ENCODE assay signal across 8 cellular contexts in genomic region chr19:7928741-7929701, GRCh38. TPM values are rescaled to one million over a fixed set of nuclear protein-coding genes. Genes with fewer than 3 reads are reported as not detected.
DNase-seq lines count a peak whose midpoint lies in the region; FAIRE-seq lines count a peak whose summit lies in the region.

No MANE protein-coding gene starts in this region.

- H3K4me1 ChIP-seq in ACC112 (ENCODE audit: control insufficient read depth, insufficient read depth, low read length, unreplicated experiment): peaks cover 18% of the 10 kb centered on the region
- peaks cover 44% of the 10 kb centered on the region for H3K4me1 ChIP-seq in skeletal muscle satellite cell (ENCODE audit: control insufficient read depth, insufficient read depth, low read length)

- intact Hi-C loops in posterior vena cava (cut with DNase I): loop anchor here in 1 of 2 donors (5.0 kb wide), 1 partner anchor 328 kb away; no protein-coding TSS in a partner anchor

- no peaks in the 10 kb centered on the region for H3K36me3 ChIP-seq in ACC112 (ENCODE audit: insufficient read depth, low read length)
- H3K36me3 ChIP-seq in skeletal muscle satellite cell (ENCODE audit: insufficient read depth, low read length): peaks cover 40% of the 10 kb centered on the region

- H3K9ac ChIP-seq in skeletal muscle satellite cell (ENCODE audit: low read depth, low read length): peak overlapping the region; percentile 67

- H3K27ac ChIP-seq in ACC112 (ENCODE audit: low read depth, low read length): peak overlapping the region; percentile 91

- H3K9me3 ChIP-seq in skeletal muscle satellite cell (replicated peaks; ENCODE audit: low read length): no peaks in the 10 kb centered on the region

- peak; percentile 69 for DNase-seq in GM19239 (ENCODE audit: insufficient read length, low spot score)
- DNase-seq in RPMI7951 (ENCODE audit: low read depth): peak; percentile 78
- DNase-seq in activated naive CD4-positive, alpha-beta T cell treated with Interleukin-2 at 50 U/mL for 16 hours: peak; percentile 73
- DNase-seq in germinal center (ENCODE audit: low spot score): peak; percentile 60
- no peak for DNase-seq in NCI-H774 (lab: John Stamatoyannopoulos, UW)
- no peak for DNase-seq in posterior vena cava (ENCODE audit: low spot score)

- FAIRE-seq in GM19239 (lab: Jason Lieb, UNC): no peak

- peak overlapping the region; percentile 77 for H3K4me2 ChIP-seq in skeletal muscle satellite cell (ENCODE audit: low read length)

- H3K4me3 ChIP-seq in ACC112 (ENCODE audit: low read depth, low read length) (peak overlapping the region; percentile 3; the same call in 1 of the 2 replicates), skeletal muscle satellite cell (ENCODE audit: low read length) (peak overlapping the region; percentile 52)

- no peak overlapping the region for H2AFZ ChIP-seq in ACC112 (ENCODE audit: low read length, unreplicated experiment)

- no peaks in the 10 kb centered on the region for H3K79me2 ChIP-seq in ACC112 (ENCODE audit: control insufficient read depth, insufficient read depth, low read length, unreplicated experiment)

- no peaks in the 10 kb centered on the region for H3K27me3 ChIP-seq in ACC112 (ENCODE audit: insufficient read depth, low read length)
- no peaks in the 10 kb centered on the region for H3K27me3 ChIP-seq in skeletal muscle satellite cell (ENCODE audit: control insufficient read depth, insufficient read depth, low read length)

RNA-seq across cellular contexts. Expression of gene CTXN1, which starts 3.1 kb away (rescaled TPM):
- total RNA-seq in RPMI7951 (2014; rRNA removed; shearing (Covaris generic)): 1.2 and 2.6 TPM in 2 replicates
- total RNA-seq in skeletal muscle satellite cell (2012; rRNA removed): 0.66 and 0.76 TPM in 2 replicates
- total RNA-seq in posterior vena cava: 10 to 100 TPM in 1 of 2 donors, 1 to 10 TPM in 1; 5.9 to 11.7 TPM

RNA-seq across cellular contexts. Expression of gene SNAPC2, which starts 8.9 kb away (rescaled TPM):
- 27.1 and 27.5 TPM in 2 replicates for total RNA-seq in RPMI7951 (2014; rRNA removed; shearing (Covaris generic))
- total RNA-seq in skeletal muscle satellite cell (2012; rRNA removed): 39.8 and 44.8 TPM in 2 replicates
- total RNA-seq in posterior vena cava: 10 to 100 TPM; 25.4 to 28.7 TPM

RNA-seq across cellular contexts. Expression of gene TGFBR3L, which starts 14.4 kb away (rescaled TPM):
- 0.36 and 2.1 TPM in 2 replicates for total RNA-seq in RPMI7951 (2014; rRNA removed; shearing (Covaris generic))
- total RNA-seq in skeletal muscle satellite cell (2012; rRNA removed): 0.25 TPM in 1 of 2 replicates, not detected in the other
- total RNA-seq in posterior vena cava: 1 to 10 TPM; 1.5 to 4.4 TPM

RNA-seq across cellular contexts. Expression of gene TIMM44, which starts 14.4 kb away (rescaled TPM):
- total RNA-seq in RPMI7951 (2014; rRNA removed; shearing (Covaris generic)): 35.7 and 77.2 TPM in 2 replicates
- total RNA-seq in skeletal muscle satellite cell (2012; rRNA removed): 46.5 and 66.9 TPM in 2 replicates
- 10 to 100 TPM; 37.2 to 47.8 TPM for total RNA-seq in posterior vena cava

RNA-seq across cellular contexts. Expression of gene MAP2K7, which starts 25.3 kb away (rescaled TPM):
- total RNA-seq in RPMI7951 (2014; rRNA removed; shearing (Covaris generic)): 5.0 and 6.4 TPM in 2 replicates
- 5.6 and 10.7 TPM in 2 replicates for total RNA-seq in skeletal muscle satellite cell (2012; rRNA removed)
- 10 to 100 TPM; 22.2 to 26.6 TPM for total RNA-seq in posterior vena cava

Comparison
In these comparisons a context has a peak if more than half of its experiments do, and no peak if none do; other contexts are left out.
1. DNase-seq: peak in GM19239 (single experiment), RPMI7951 (single experiment), activated naive CD4-positive, alpha-beta T cell treated with Interleukin-2 at 50 U/mL for 16 hours (single experiment) and germinal center (single experiment); none in NCI-H774 (single experiment) and posterior vena cava (single experiment).